Comparison of ENCODE assay signal across 25 cellular contexts in the genomic region with DNA sequence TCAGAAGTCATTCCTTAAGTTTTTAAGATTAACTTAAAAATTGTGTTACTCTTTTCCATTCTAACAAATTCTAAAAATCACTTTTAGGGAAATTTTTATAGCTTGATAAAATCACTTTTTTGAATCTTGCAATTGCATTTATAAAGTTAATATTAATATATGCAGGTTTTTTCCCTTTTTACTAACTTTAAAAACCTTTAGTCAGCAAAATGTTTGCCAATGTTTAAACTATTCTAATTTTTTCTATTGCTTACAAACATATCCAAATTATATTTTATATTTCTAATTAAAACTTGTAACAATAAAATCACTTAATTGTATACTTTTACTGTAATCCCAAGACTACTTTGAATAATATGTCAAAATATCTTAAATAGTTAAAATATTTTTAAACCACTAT.
DNase-seq lines count a peak whose midpoint lies in the region; ATAC-seq, FAIRE-seq and TF ChIP-seq lines count a peak whose summit lies in the region.
"Had no signal": no experiment of that assay in that cellular context is flagged by ENCODE, and none has a peak within 500 bp of the region (broad histone marks: within the 10 kb centered on the region; RNA-seq: fewer than 3 reads in every experiment).

No MANE protein-coding gene starts in this region.

- no peak overlapping the region for H3K18ac ChIP-seq in IMR-90 (ENCODE audit: low read depth, low read length)

- intact Hi-C loops in IMR-90 (cut with micrococcal nuclease), result no loop called here
- intact Hi-C loops in kidney (cut with DNase I), result no loop called here

- no peak overlapping the region for H2BK15ac ChIP-seq in IMR-90 (ENCODE audit: low read depth, low read length)

- no peaks in the 10 kb centered on the region for H4K20me1 ChIP-seq in IMR-90 (ENCODE audit: insufficient read depth, low read length)
- H4K20me1 ChIP-seq: BLaER1 had no signal

- H3K27ac ChIP-seq in IMR-90 (ENCODE audit: insufficient read depth, low read length) (no peak overlapping the region), kidney (ENCODE audit: low read depth in 2 of 2, low read length in 2 of 2) (no peak overlapping the region)
- H3K27ac ChIP-seq: 22Rv1, BLaER1, C4-2B, GM23248 had no signal

- no peak overlapping the region for H3K9ac ChIP-seq in IMR-90 (ENCODE audit: low read depth, low read length)
- H3K9ac ChIP-seq in kidney (ENCODE audit: low read length in 2 of 2), result no peak overlapping the region
- H3K9ac ChIP-seq: BLaER1, GM23248 had no signal

- POLR2A ChIA-PET in IMR-90 (lab: Charles Lee; ENCODE audit: unreplicated experiment), result no interaction called here

- no TSS peak for BruUV-seq in IMR-90 (replicated peaks; lab: Mats Ljungman, UMichigan)

- H3K4ac ChIP-seq in IMR-90 (ENCODE audit: low read depth, low read length), result no peak overlapping the region

- H3K4me1 Mint-ChIP-seq in activated T-helper 17 cell treated with anti-CD3 and anti-CD28 coated beads, Interleukin-2, amount 50 U/mL, for 72 hours, result no peaks in the 10 kb centered on the region
- H3K4me1 Mint-ChIP-seq: B cell; CD4-positive, CD25-positive, alpha-beta regulatory T cell had no signal

- no peak overlapping the region for H3K4me2 ChIP-seq in IMR-90 (ENCODE audit: low read depth, low read length)
- H3K4me2 ChIP-seq: BLaER1 had no signal

- no peak overlapping the region for H3K56ac ChIP-seq in IMR-90 (ENCODE audit: extremely low read depth, insufficient read depth, low read length)

- peak; percentile 53 for FAIRE-seq in A204.1 (lab: Jason Lieb, UNC)
- peak; percentile 85 for FAIRE-seq in colon (lab: Jason Lieb, UNC)
- FAIRE-seq in kidney (lab: Jason Lieb, UNC), result peak; percentile 74
- FAIRE-seq in GM12892 (lab: Jason Lieb, UNC), result no peak
- FAIRE-seq: GM12878, GM18507, GM19239, H1 had no signal

- no peak overlapping the region for H2BK5ac ChIP-seq in IMR-90 (ENCODE audit: low read depth, low read length, poor library complexity, severe bottlenecking)

- no peak overlapping the region for H2BK120ac ChIP-seq in IMR-90 (ENCODE audit: low read depth, low read length)

- H3K14ac ChIP-seq in IMR-90 (replicated peaks; ENCODE audit: low read depth, low read length), result no peak overlapping the region

- H3K9me3 ChIP-seq in IMR-90 (ENCODE audit: control insufficient read depth, insufficient read depth, low read length), result no peaks in the 10 kb centered on the region
- H3K9me3 ChIP-seq in kidney (ENCODE audit: control insufficient read depth in 1 of 2, low read length in 2 of 2), result no peaks in the 10 kb centered on the region
- H3K9me3 ChIP-seq: Caco-2 had no signal

- H3K27ac Mint-ChIP-seq in activated T-helper 17 cell treated with anti-CD3 and anti-CD28 coated beads, Interleukin-2, amount 50 U/mL, for 72 hours, result no peak overlapping the region
- H3K27ac Mint-ChIP-seq: B cell; CD4-positive, CD25-positive, alpha-beta regulatory T cell; CD8-positive, alpha-beta T cell had no signal

- H3K9me1 ChIP-seq in IMR-90 (ENCODE audit: insufficient read depth, low read length), result no peaks in the 10 kb centered on the region

- H3K23ac ChIP-seq in IMR-90 (ENCODE audit: low read depth, low read length), result no peak overlapping the region

- ATAC-seq in IMR-90 (ENCODE audit: low read depth) (no peak), GM18519 (IDR thresholded peaks at IDR 0.05; ENCODE audit: low FRiP score, unreplicated experiment) (no peak)
- no peak for ATAC-seq in activated T-helper 17 cell treated with anti-CD3 and anti-CD28 coated beads, Interleukin-2, amount 50 U/mL, for 72 hours (replicated peaks)
- ATAC-seq: CD8-positive, alpha-beta T cell; GM12878 had no signal

- no peak overlapping the region for H2AK9ac ChIP-seq in IMR-90 (replicated peaks; ENCODE audit: low read depth, low read length, poor library complexity)

- no peak overlapping the region for H2AFZ ChIP-seq in IMR-90 (replicated peaks; ENCODE audit: low read length, poor library complexity)
- H2AFZ ChIP-seq: GM23248 had no signal

- dilution Hi-C loops in IMR-90 (cut with HindIII; ENCODE audit: low sequenced_read_pairs, unreplicated experiment), result no loop called here

- H3K36me3 ChIP-seq in IMR-90 (ENCODE audit: control insufficient read depth, insufficient read depth, low read length) (no peaks in the 10 kb centered on the region), kidney (ENCODE audit: control insufficient read depth in 1 of 2, insufficient read depth in 2 of 2, low read length in 2 of 2) (no peaks in the 10 kb centered on the region)
- H3K36me3 ChIP-seq: BLaER1 had no signal

- TF ChIP-seq RAD21 in IMR-90 (IDR thresholded peaks at IDR 0.05; ENCODE audit: low read length), result no peak

- no peaks in the 10 kb centered on the region for H3K4me1 ChIP-seq in IMR-90 (ENCODE audit: control insufficient read depth, insufficient read depth, low read length)
- no peaks in the 10 kb centered on the region for H3K4me1 ChIP-seq in kidney (ENCODE audit: control insufficient read depth in 1 of 2, insufficient read depth in 1 of 2, low read depth in 1 of 2, low read length in 2 of 2)
- H3K4me1 ChIP-seq: BLaER1, Caco-2 had no signal

- TF ChIP-seq POLR2A in IMR-90 (IDR thresholded peaks at IDR 0.05; ENCODE audit: low read depth, low read length) (no peak), GM12892 (IDR thresholded peaks at IDR 0.05; ENCODE audit: low read depth, low read length) (no peak)

- no peak for TF ChIP-seq CTCF in IMR-90 (conservative IDR thresholded peaks at IDR 0.05; ENCODE audit: low read depth, low read length)
- TF ChIP-seq CTCF in kidney (IDR thresholded peaks at IDR 0.05; ENCODE audit: borderline replicate concordance, extremely low read depth, insufficient read depth), result no peak

- no peaks in the 10 kb centered on the region for H3K27me3 ChIP-seq in IMR-90 (ENCODE audit: control insufficient read depth, insufficient read depth, low read length)
- H3K27me3 ChIP-seq: BLaER1 had no signal

- in situ Hi-C loops in IMR-90 (cut with MboI; ENCODE audit: low sequenced_read_pairs) (no loop called here), ACHN (cut with HindIII; ENCODE audit: low pct_ligation_motif_present, low pct_unique_long_range_greater_than_20kb, low sequenced_read_pairs) (no loop called here)

- H4K5ac ChIP-seq in IMR-90 (ENCODE audit: low read depth, low read length), result no peak overlapping the region

- DNase-seq in IMR-90 (no peak), kidney (no peak), GM12892 (ENCODE audit: insufficient read length) (no peak), ACHN (no peak)
- DNase-seq: Caco-2; CD4-positive, CD25-positive, alpha-beta regulatory T cell; CD8-positive, alpha-beta T cell; DMS153; DND-41; GDM1; GM23248; H7; HCEC 1CT had no signal

- H3K9me3 Mint-ChIP-seq in activated T-helper 17 cell treated with anti-CD3 and anti-CD28 coated beads, Interleukin-2, amount 50 U/mL, for 72 hours, result peaks cover 3% of the 10 kb centered on the region

- H3K36me3 Mint-ChIP-seq in activated T-helper 17 cell treated with anti-CD3 and anti-CD28 coated beads, Interleukin-2, amount 50 U/mL, for 72 hours (ENCODE audit: low read depth), result no peaks in the 10 kb centered on the region
- H3K36me3 Mint-ChIP-seq: CD4-positive, CD25-positive, alpha-beta regulatory T cell; CD8-positive, alpha-beta T cell had no signal

- H2BK20ac ChIP-seq in IMR-90 (ENCODE audit: low read depth, low read length), result no peak overlapping the region

- no peak overlapping the region for H3K4me3 ChIP-seq in IMR-90 (ENCODE audit: insufficient read depth, low read depth, low read length)
- H3K4me3 ChIP-seq in kidney (ENCODE audit: low read length in 2 of 2), result no peak overlapping the region
- H3K4me3 ChIP-seq: BLaER1, GM12878, GM23248 had no signal

- CTCF ChIA-PET in IMR-90 (lab: Yijun Ruan, JAX), result interaction anchor here (1.1 to 1.7 kb wide), 2 partner anchors 9 to 36 kb away, joined by 3 read pairs; no protein-coding TSS in a partner anchor

- H3K79me1 ChIP-seq in IMR-90 (ENCODE audit: low read depth in 1 of 2, low read length in 2 of 2), result no peaks in the 10 kb centered on the region

- H3K4me3 Mint-ChIP-seq in activated T-helper 17 cell treated with anti-CD3 and anti-CD28 coated beads, Interleukin-2, amount 50 U/mL, for 72 hours, result no peak overlapping the region
- H3K4me3 Mint-ChIP-seq: B cell; CD4-positive, CD25-positive, alpha-beta regulatory T cell; CD8-positive, alpha-beta T cell had no signal

- no peak overlapping the region for H2AK5ac ChIP-seq in IMR-90 (ENCODE audit: low read depth, low read length)

- no peak overlapping the region for H4K91ac ChIP-seq in IMR-90 (ENCODE audit: insufficient read depth, low read depth, low read length)

- no peak overlapping the region for H4K8ac ChIP-seq in IMR-90 (ENCODE audit: low read depth in 2 of 2, low read length in 2 of 2)

- H3K27me3 Mint-ChIP-seq in activated T-helper 17 cell treated with anti-CD3 and anti-CD28 coated beads, Interleukin-2, amount 50 U/mL, for 72 hours, result no peaks in the 10 kb centered on the region
- H3K27me3 Mint-ChIP-seq: B cell; CD4-positive, CD25-positive, alpha-beta regulatory T cell had no signal

TF ChIP-seq in IMR-90, 13 proteins besides CTCF, POLR2A, EP300 and RAD21:
- TF ChIP-seq RFX5 (IDR thresholded peaks at IDR 0.05; ENCODE audit: low read depth, low read length), result no peak
- peak; percentile 73 for TF ChIP-seq MAFK (IDR thresholded peaks at IDR 0.05; ENCODE audit: low read depth, low read length)
